ENCODE assay signal across 13 cellular contexts in the genomic region with DNA sequence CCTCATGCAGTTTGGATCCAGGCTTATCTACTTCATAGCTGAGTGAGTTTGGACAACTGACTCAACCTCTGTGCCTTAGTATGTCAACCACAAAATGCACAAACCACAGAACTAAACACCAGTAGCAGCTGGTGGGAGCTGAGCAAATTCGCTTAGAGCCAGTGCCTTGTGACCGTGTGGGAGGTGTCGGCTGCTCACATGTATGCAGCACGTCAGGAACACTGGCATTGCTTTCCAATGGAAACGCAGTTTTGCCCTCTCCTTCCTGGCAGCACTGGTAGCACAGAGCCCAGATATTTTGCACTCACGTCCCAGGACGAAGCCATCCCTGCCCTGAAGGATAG. TPM values are rescaled to one million over a fixed set of nuclear protein-coding genes. Genes with fewer than 3 reads are reported as not detected.
DNase-seq lines count a peak whose midpoint lies in the region; ATAC-seq lines count a peak whose summit lies in the region.
"Had no signal": no experiment of that assay in that cellular context is flagged by ENCODE, and none has a peak within 500 bp of the region (broad histone marks: within the 10 kb centered on the region; RNA-seq: fewer than 3 reads in every experiment).

No MANE protein-coding gene starts in this region.

- no peaks in the 10 kb centered on the region for H3K4me1 Mint-ChIP-seq in memory B cell

- no peaks in the 10 kb centered on the region for H3K9me3 Mint-ChIP-seq in memory B cell

- no peak overlapping the region for H3K27ac Mint-ChIP-seq in memory B cell
- H3K27ac Mint-ChIP-seq: progenitor cell of endocrine pancreas had no signal

- peaks cover 1% of the 10 kb centered on the region for H3K27me3 Mint-ChIP-seq in memory B cell

- ATAC-seq in memory B cell (ENCODE audit: low read depth) (peak; percentile 21), GM21529 (IDR thresholded peaks at IDR 0.05; ENCODE audit: unreplicated experiment) (no peak), HG03159 (IDR thresholded peaks at IDR 0.05; ENCODE audit: unreplicated experiment) (no peak)

- no peak overlapping the region for H3K4me3 Mint-ChIP-seq in memory B cell

- H3K36me3 Mint-ChIP-seq in memory B cell = no peaks in the 10 kb centered on the region

- DNase-seq in A172 (ENCODE audit: low spot score) = peak; percentile 80
- peak; percentile 99 for DNase-seq in H4 (ENCODE audit: low spot score)
- DNase-seq in UCSD-AML1 (lab: John Stamatoyannopoulos, UW; ENCODE audit: unreplicated experiment) = peak; percentile 25
- DNase-seq in memory B cell (ENCODE audit: low spot score in 2 of 2) = no peak
- DNase-seq in ureter (ENCODE audit: low spot score) = no peak
- no peak for DNase-seq in NCI-H2171 treated with DMSO at 0.1 percent for 48 hours (lab: John Stamatoyannopoulos, UW)
- DNase-seq: activated CD8-positive, alpha-beta memory T cell treated with anti-CD3 and anti-CD28 coated beads for 24 hours; C1 segment of cervical spinal cord; cerebellar nuclear complex; NCI-H1436 had no signal

RNA-seq across cellular contexts. Expression of a gene that starts 8.3 kb away (rescaled TPM):
- total RNA-seq in A172 (2014; rRNA removed; shearing (Covaris generic)) = not detected in 2 replicates
- 0.58 TPM in 1 of 2 replicates, not detected in the other for total RNA-seq in H4 (2014; rRNA removed; shearing (Covaris generic))
- total RNA-seq in ureter = 1.0 TPM

RNA-seq across cellular contexts. Expression of a gene that starts 14.7 kb away (rescaled TPM):
- not detected in 2 replicates for total RNA-seq in A172 (2014; rRNA removed; shearing (Covaris generic))
- not detected in 2 replicates for total RNA-seq in H4 (2014; rRNA removed; shearing (Covaris generic))
- total RNA-seq in ureter = 35.4 TPM

RNA-seq across cellular contexts. Expression of a gene that starts 35.1 kb away (rescaled TPM):
- total RNA-seq in A172 (2014; rRNA removed; shearing (Covaris generic)) = 2.3 and 5.8 TPM in 2 replicates
- 2.2 and 8.3 TPM in 2 replicates for total RNA-seq in H4 (2014; rRNA removed; shearing (Covaris generic))
- 9.6 TPM for total RNA-seq in ureter

RNA-seq across cellular contexts. Expression of a gene that starts 38.4 kb away (rescaled TPM):
- 0.93 and 1.1 TPM in 2 replicates for total RNA-seq in A172 (2014; rRNA removed; shearing (Covaris generic))
- 0.31 and 0.51 TPM in 2 replicates for total RNA-seq in H4 (2014; rRNA removed; shearing (Covaris generic))
- total RNA-seq in ureter = 2.2 TPM

RNA-seq across cellular contexts. Expression of a gene that starts 43.9 kb away (rescaled TPM):
- 2.6 and 15.5 TPM in 2 replicates for total RNA-seq in A172 (2014; rRNA removed; shearing (Covaris generic))
- total RNA-seq in H4 (2014; rRNA removed; shearing (Covaris generic)) = 14.0 and 34.2 TPM in 2 replicates
- 12.7 TPM for total RNA-seq in ureter

Comparison
In these comparisons a context has a peak if more than half of its experiments do, and no peak if none do; other contexts are left out.
1. DNase-seq: peak in A172 (single experiment), H4 (single experiment) and UCSD-AML1 (single experiment); none in memory B cell (0 of 2), ureter (single experiment) and NCI-H2171 treated with DMSO at 0.1 percent for 48 hours (single experiment).
2. RNA of a gene that starts 14.7 kb away (total RNA-seq): 35.4 TPM in ureter (single experiment); not detected in A172 and not detected in H4; every median in the first group is over 10 times any median in the second.